Comparison of ENCODE assay signal across 8 cellular contexts in the genomic region with DNA sequence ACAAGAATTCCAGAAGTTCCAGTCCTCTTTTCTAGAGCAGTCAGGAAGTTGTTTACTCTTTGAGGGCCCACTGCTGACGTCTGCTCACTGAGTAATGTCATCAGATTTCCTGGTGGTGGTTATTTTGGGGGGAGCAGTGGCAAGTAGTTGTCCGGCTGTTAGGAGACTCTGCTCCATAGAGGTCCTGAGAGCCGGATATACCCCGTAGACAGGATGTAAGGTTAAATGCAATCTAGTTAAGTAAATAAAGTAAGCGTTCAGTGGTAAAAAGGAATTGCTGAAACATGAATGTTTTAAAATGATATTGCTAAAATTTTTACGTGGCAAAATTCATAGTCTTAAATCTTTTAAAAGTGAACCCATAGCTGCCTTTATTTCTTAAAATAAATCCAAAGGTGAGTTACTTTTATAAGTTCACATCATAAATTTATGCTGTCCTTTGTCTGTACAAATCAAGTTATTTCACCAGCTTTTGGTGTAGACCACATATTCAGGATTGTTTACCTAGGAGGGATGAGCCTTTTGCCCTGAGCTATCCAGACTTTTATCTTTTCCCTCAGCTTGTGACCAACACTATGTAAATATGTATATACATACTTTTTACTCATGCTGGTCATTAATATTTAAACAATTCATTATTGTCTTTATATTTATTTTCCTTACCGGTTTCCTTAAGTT.
DNase-seq lines count a peak whose midpoint lies in the region; ATAC-seq and TF ChIP-seq lines count a peak whose summit lies in the region.

No MANE protein-coding gene starts in this region.

- peaks cover 41% of the 10 kb centered on the region for H3K4me1 Mint-ChIP-seq in endothelial cell (ENCODE audit: unreplicated experiment)
- H3K4me1 Mint-ChIP-seq in nephron = peaks cover 8% of the 10 kb centered on the region

- H3K9me3 Mint-ChIP-seq in endothelial cell (ENCODE audit: unreplicated experiment) (no peaks in the 10 kb centered on the region), nephron (no peaks in the 10 kb centered on the region)

- H3K27me3 Mint-ChIP-seq in endothelial cell (ENCODE audit: unreplicated experiment) (no peaks in the 10 kb centered on the region), nephron (ENCODE audit: low read depth) (no peaks in the 10 kb centered on the region)

- peak overlapping the region; percentile 94 for H3K27ac Mint-ChIP-seq in endothelial cell (ENCODE audit: unreplicated experiment)
- H3K27ac Mint-ChIP-seq in nephron = peak overlapping the region; percentile 35 to 87 (median 74)

- H3K4me3 Mint-ChIP-seq in endothelial cell (ENCODE audit: unreplicated experiment) (no peak overlapping the region), nephron (no peak overlapping the region)

- no peak for ATAC-seq in HG03135 (IDR thresholded peaks at IDR 0.05; ENCODE audit: unreplicated experiment)
- ATAC-seq in GM21381 (IDR thresholded peaks at IDR 0.05; ENCODE audit: unreplicated experiment) = no peak

- DNase-seq in GM20000 (ENCODE audit: low spot score) = peak; percentile 31
- peak; percentile 64 for DNase-seq in NCI-H82 (lab: John Stamatoyannopoulos, UW)
- peak; percentile 62 for DNase-seq in endothelial cell (ENCODE audit: low spot score)
- DNase-seq in GM19240 (ENCODE audit: insufficient read length, low spot score) = no peak
- DNase-seq in HUDEP-2 (lab: John Stamatoyannopoulos, UW; ENCODE audit: unreplicated experiment in 76 of 76) = no peak

- TF ChIP-seq CTCF in GM20000 (IDR thresholded peaks at IDR 0.05; ENCODE audit: extremely low read depth, missing control alignments) (no peak), endothelial cell (IDR thresholded peaks at IDR 0.05; ENCODE audit: unreplicated experiment) (no peak), nephron (IDR thresholded peaks at IDR 0.05; ENCODE audit: unreplicated experiment in 3 of 3) (no peak)

- H3K36me3 Mint-ChIP-seq in endothelial cell (ENCODE audit: low read depth, unreplicated experiment) (no peaks in the 10 kb centered on the region), nephron (ENCODE audit: low read depth) (no peaks in the 10 kb centered on the region)

Comparison
In these comparisons a context has a peak if more than half of its experiments do, and no peak if none do; other contexts are left out.
1. DNase-seq: peak in GM20000 (single experiment), NCI-H82 (single experiment) and endothelial cell (single experiment); none in GM19240 (single experiment) and HUDEP-2 (0 of 76).